Comparison of ENCODE assay signal across 9 cellular contexts in genomic region chr7:2621061-2621828, GRCh38. TPM values are rescaled to one million over a fixed set of nuclear protein-coding genes. Genes with fewer than 3 reads are reported as not detected.
DNase-seq lines count a peak whose midpoint lies in the region; ATAC-seq and TF ChIP-seq lines count a peak whose summit lies in the region.
"Had no signal": no experiment of that assay in that cellular context is flagged by ENCODE, and none has a peak within 500 bp of the region (broad histone marks: within the 10 kb centered on the region; RNA-seq: fewer than 3 reads in every experiment).

No MANE protein-coding gene starts in this region.

- intact Hi-C loops in heart left ventricle (cut with DNase I): no loop called here

- no peak overlapping the region for H3K4me3 ChIP-seq in SK-N-SH (ENCODE audit: low read depth in 2 of 2, low read length in 1 of 2)
- no peak overlapping the region for H3K4me3 ChIP-seq in heart left ventricle

- no peak overlapping the region for H2AFZ ChIP-seq in SK-N-SH (ENCODE audit: low read depth)

- ATAC-seq in heart left ventricle (peak; percentile 49 to 70 (median 65)), omental fat pad (ENCODE audit: low FRiP score) (peak; percentile 29), HG03159 (IDR thresholded peaks at IDR 0.05; ENCODE audit: unreplicated experiment) (no peak), foreskin keratinocyte (no peak), GM18907 (IDR thresholded peaks at IDR 0.05; ENCODE audit: unreplicated experiment) (no peak)
- ATAC-seq: HCT116 had no signal

- no peaks in the 10 kb centered on the region for H4K20me1 ChIP-seq in SK-N-SH (ENCODE audit: insufficient read depth)

- H3K4me2 ChIP-seq in SK-N-SH: peak overlapping the region; percentile 2; the same call in 1 of the 2 replicates

- H3K4me1 ChIP-seq in SK-N-SH (ENCODE audit: control insufficient read depth in 1 of 2, insufficient read depth in 2 of 2, low read depth in 1 of 2, low read length in 1 of 2): peaks cover 0 to 39% of the 10 kb centered on the region in 2 experiments; a peak in 2 of 4 replicates
- peaks cover 4 to 56% (median 34%) of the 10 kb centered on the region in 12 donors for H3K4me1 ChIP-seq in heart left ventricle
- H3K4me1 ChIP-seq in foreskin keratinocyte: peaks cover 5% of the 10 kb centered on the region

- H3K36me3 ChIP-seq in SK-N-SH (replicated peaks in 1 of 2; ENCODE audit: control insufficient read depth in 1 of 2, insufficient read depth in 2 of 2, low read length in 1 of 2) (no peaks in the 10 kb centered on the region), heart left ventricle (no peaks in the 10 kb centered on the region)

- peaks cover 14% of the 10 kb centered on the region for H3F3A ChIP-seq in SK-N-SH (replicated peaks; ENCODE audit: insufficient read depth)

- CTCF ChIA-PET in SK-N-SH (lab: Yijun Ruan, JAX): interaction anchor here (0.8 to 1.7 kb wide), 7 partner anchors 9 to 169 kb away, joined by 3 to 5 read pairs (median 3); no protein-coding TSS in a partner anchor

- TF ChIP-seq RAD21 in SK-N-SH (IDR thresholded peaks at IDR 0.05; ENCODE audit: low read length): no peak

- POLR2A ChIA-PET in SK-N-SH (lab: Yijun Ruan, JAX): interaction anchor here (0.6 to 1.5 kb wide), 5 partner anchors 9 to 259 kb away, joined by 3 to 4 read pairs (median 3); no protein-coding TSS in a partner anchor

- TF ChIP-seq EP300 in SK-N-SH (IDR thresholded peaks at IDR 0.05; ENCODE audit: borderline replicate concordance in 1 of 2, low read depth in 1 of 2, low read length in 1 of 2): no peak

- no peaks in the 10 kb centered on the region for H3K79me2 ChIP-seq in SK-N-SH (ENCODE audit: insufficient read depth)

- H3K27me3 ChIP-seq in SK-N-SH (ENCODE audit: insufficient read depth): no peaks in the 10 kb centered on the region
- no peaks in the 10 kb centered on the region for H3K27me3 ChIP-seq in heart left ventricle
- H3K27me3 ChIP-seq in foreskin keratinocyte: peaks cover 33% of the 10 kb centered on the region

- no peak overlapping the region for H3K9ac ChIP-seq in SK-N-SH

- DNase-seq in COLO668 (lab: John Stamatoyannopoulos, UW; ENCODE audit: unreplicated experiment) (peak; percentile 34), SK-N-SH (no peak), heart left ventricle (peak in 4 of 5 donors; percentile 74 to 79 (median 75)), omental fat pad (ENCODE audit: low spot score) (no peak), NCI-H1436 (lab: John Stamatoyannopoulos, UW) (no peak), foreskin keratinocyte (no peak)

- H3K9me3 ChIP-seq in SK-N-SH (no peaks in the 10 kb centered on the region), heart left ventricle (no peaks in the 10 kb centered on the region)

- TF ChIP-seq CTCF in SK-N-SH (IDR thresholded peaks at IDR 0.05) (no peak), heart left ventricle (IDR thresholded peaks at IDR 0.05) (no peak), omental fat pad (IDR thresholded peaks at IDR 0.05) (no peak), foreskin keratinocyte (conservative IDR thresholded peaks at IDR 0.05) (no peak)

- WGBS in SK-N-SH (ENCODE audit: low lambda C conversion rate): 76% methylated on average over 23 of the region's 23 CpGs
- 20 to 37% (median 27%) methylated on average over 20 to 23 of the region's 23 CpGs for WGBS in heart left ventricle, 4 donors

- no peak for TF ChIP-seq POLR2A in heart left ventricle (IDR thresholded peaks at IDR 0.05)

- no peak overlapping the region; a peak in 1 of 4 replicates for H3K27ac ChIP-seq in SK-N-SH (ENCODE audit: low read depth in 2 of 2, low read length in 1 of 2)
- peak overlapping the region in 3 of 12 donors; percentile 3 to 49 (median 39) for H3K27ac ChIP-seq in heart left ventricle
- H3K27ac ChIP-seq in foreskin keratinocyte: no peak overlapping the region

- H3K9me2 ChIP-seq in SK-N-SH: no peaks in the 10 kb centered on the region

TF ChIP-seq in SK-N-SH, 30 proteins besides CTCF, POLR2A, EP300 and RAD21:
- peak; percentile 21; the same call in 1 of the 2 replicates for TF ChIP-seq NFIC (IDR thresholded peaks at IDR 0.05; ENCODE audit: borderline replicate concordance)
- TF ChIP-seq REST (IDR thresholded peaks at IDR 0.05; ENCODE audit: low read depth, low read length): no peak
- no peak for TF ChIP-seq MEF2A (IDR thresholded peaks at IDR 0.05; ENCODE audit: borderline replicate concordance, low read depth)
- no peak for TF ChIP-seq POLR2AphosphoS5 (IDR thresholded peaks at IDR 0.05; ENCODE audit: low read depth, low read length)
- TF ChIP-seq FOXJ3 (CRISPR knock-in tag; IDR thresholded peaks at IDR 0.05): no peak
- TF ChIP-seq RCOR1 (IDR thresholded peaks at IDR 0.05; ENCODE audit: low read length): no peak
- no peak for TF ChIP-seq FOXM1 (IDR thresholded peaks at IDR 0.05; ENCODE audit: low read depth)
- TF ChIP-seq TCF12 (IDR thresholded peaks at IDR 0.05): peak; percentile 33
- no peak for TF ChIP-seq USF2 (IDR thresholded peaks at IDR 0.05; ENCODE audit: borderline replicate concordance, low read depth, low read length)

RNA-seq across cellular contexts. Expression of gene TTYH3, which starts 10.5 kb away (rescaled TPM):
- 65.3 and 105 TPM in 2 replicates for polyA plus RNA-seq in SK-N-SH (2012; rRNA removed)
- 44.6 and 83.8 TPM in 2 replicates for polyA plus RNA-seq in SK-N-SH (2012; cell fraction: cytosol; rRNA removed)
- 139 and 151 TPM in 2 replicates for polyA plus RNA-seq in SK-N-SH (2012; cell fraction: nucleus; rRNA removed)
- total RNA-seq in heart left ventricle: 100 to 1,000 TPM in 1 of 9 donors, 10 to 100 TPM in 7, 1 to 10 TPM in 1; 8.5 to 104 (median 12.8) TPM
- polyA plus RNA-seq in heart left ventricle: 10 to 100 TPM in 1 of 2 donors, 1 to 10 TPM in 1; 5.7 to 14.8 TPM
- total RNA-seq in omental fat pad: 10 to 100 TPM; 21.5 to 62.6 (median 29.3) TPM
- total RNA-seq in foreskin keratinocyte: 28.6 and 33.6 TPM in 2 replicates
- polyA plus RNA-seq in foreskin keratinocyte: 30.3 and 31.0 TPM in 2 replicates

Comparison
In these comparisons a context has a peak if more than half of its experiments do, and no peak if none do; other contexts are left out.
1. DNase-seq: peak in COLO668 (single experiment) and heart left ventricle (4 of 5); none in SK-N-SH (single experiment), omental fat pad (single experiment), NCI-H1436 (single experiment) and foreskin keratinocyte (0 of 2).
2. ATAC-seq: peak in heart left ventricle (4 of 4) and omental fat pad (single experiment); none in HG03159 (single experiment), foreskin keratinocyte (single experiment) and GM18907 (single experiment).